ENCODE assay signal across 1 cellular context in the genomic region with DNA sequence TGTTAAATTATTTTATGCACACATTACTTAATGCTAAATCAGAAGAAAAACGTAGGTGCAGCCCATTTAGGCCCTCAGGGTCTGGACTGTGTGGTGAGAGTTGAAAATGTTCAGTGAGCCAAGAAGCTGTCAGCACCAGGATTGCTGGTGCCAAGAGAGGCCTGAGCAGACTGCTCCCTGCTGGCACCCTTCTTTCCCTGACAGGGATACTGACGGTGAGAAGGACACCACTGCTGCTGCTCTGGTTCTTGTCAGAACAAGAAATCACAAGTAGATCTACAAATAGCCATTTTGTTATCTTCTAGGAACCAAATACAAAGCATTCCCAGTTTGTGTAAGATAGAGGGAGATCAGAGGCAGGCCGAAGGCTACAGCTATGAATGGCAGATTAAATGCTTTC.
TF ChIP-seq lines count a peak whose summit lies in the region.

No MANE protein-coding gene starts in this region.

TF ChIP-seq in H1, 55 proteins besides CTCF, POLR2A, EP300 and RAD21 (continued from another document):
- TF ChIP-seq SAP30 (IDR thresholded peaks at IDR 0.05; ENCODE audit: insufficient read depth, insufficient replicate concordance, low read length): no peak
- no peak for TF ChIP-seq JUN (IDR thresholded peaks at IDR 0.05; ENCODE audit: low read depth, low read length)
- TF ChIP-seq, protein P1, sequence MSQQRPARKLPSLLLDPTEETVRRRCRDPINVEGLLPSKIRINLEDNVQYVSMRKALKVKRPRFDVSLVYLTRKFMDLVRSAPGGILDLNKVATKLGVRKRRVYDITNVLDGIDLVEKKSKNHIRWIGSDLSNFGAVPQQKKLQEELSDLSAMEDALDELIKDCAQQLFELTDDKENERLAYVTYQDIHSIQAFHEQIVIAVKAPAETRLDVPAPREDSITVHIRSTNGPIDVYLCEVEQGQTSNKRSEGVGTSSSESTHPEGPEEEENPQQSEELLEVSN (IDR thresholded peaks at IDR 0.05): no peak
- no peak for TF ChIP-seq ZNF274 (IDR thresholded peaks at IDR 0.05; ENCODE audit: borderline replicate concordance, extremely low read depth, low read length)
- no peak for TF ChIP-seq EZH2 (IDR thresholded peaks at IDR 0.05; ENCODE audit: low read depth, low read length, severe bottlenecking)
- no peak for TF ChIP-seq CREB1 (IDR thresholded peaks at IDR 0.05)
- no peak for TF ChIP-seq BCL11A (IDR thresholded peaks at IDR 0.05; ENCODE audit: low read depth in 2 of 2, low read length in 2 of 2)
- no peak for TF ChIP-seq JUND (IDR thresholded peaks at IDR 0.05; ENCODE audit: low read length)
